ENCODE assay signal across 14 cellular contexts in genomic region chr3:134334901-134335280, GRCh38. TPM values are rescaled to one million over a fixed set of nuclear protein-coding genes. Genes with fewer than 3 reads are reported as not detected.
A peak's percentile ranks its signal among the peaks of the same experiment; 100 is the strongest.
DNase-seq lines count a peak whose midpoint lies in the region; ATAC-seq and TF ChIP-seq lines count a peak whose summit lies in the region.
"Had no signal": no experiment of that assay in that cellular context is flagged by ENCODE, and none has a peak within 500 bp of the region (broad histone marks: within the 10 kb centered on the region; RNA-seq: fewer than 3 reads in every experiment).

No MANE protein-coding gene starts in this region.

- intact Hi-C loops in colonic mucosa (cut with DNase I): no loop called here

- no peak for TF ChIP-seq EP300 in Ishikawa (IDR thresholded peaks at IDR 0.05; ENCODE audit: borderline replicate concordance)

- H3K4me2 ChIP-seq in GM23338: no peak overlapping the region

- H3K9me3 ChIP-seq in colonic mucosa (no peaks in the 10 kb centered on the region), subcutaneous abdominal adipose tissue (ENCODE audit: control insufficient read depth in 5 of 5, low read length in 5 of 5) (no peaks in the 10 kb centered on the region)

- peaks cover 52% of the 10 kb centered on the region for H3K4me1 Mint-ChIP-seq in mesothelial cell of epicardium
- H3K4me1 Mint-ChIP-seq in GM23338: peaks cover 43% of the 10 kb centered on the region
- H3K4me1 Mint-ChIP-seq: activated CD4-positive, alpha-beta T cell treated with anti-CD3 and anti-CD28 coated beads, Interleukin-2, amount 10 ng/mL, durations not matched to agents 7 days and 5 days had no signal

- no peaks in the 10 kb centered on the region for H3K79me2 ChIP-seq in GM23338 (replicated peaks; ENCODE audit: insufficient read depth)

- H3K36me3 ChIP-seq in colonic mucosa (no peaks in the 10 kb centered on the region), subcutaneous abdominal adipose tissue (ENCODE audit: control insufficient read depth in 5 of 5, insufficient read depth in 5 of 5, low read length in 5 of 5) (no peaks in the 10 kb centered on the region), GM23338 (ENCODE audit: insufficient read depth) (no peaks in the 10 kb centered on the region)

- H3K9me3 Mint-ChIP-seq in mesothelial cell of epicardium: no peaks in the 10 kb centered on the region
- H3K9me3 Mint-ChIP-seq in GM23338: no peaks in the 10 kb centered on the region
- H3K9me3 Mint-ChIP-seq: activated CD4-positive, alpha-beta T cell treated with anti-CD3 and anti-CD28 coated beads, Interleukin-2, amount 10 ng/mL, durations not matched to agents 7 days and 5 days; T-helper 2 cell treated with Interferon-gamma antibody and Interleukin-4, amounts not matched to agents 5 μg/mL and 100 μg/mL, for 36 hours had no signal

- TF ChIP-seq CTCF in colonic mucosa (IDR thresholded peaks at IDR 0.05): no peak
- no peak for TF ChIP-seq CTCF in mesothelial cell of epicardium (IDR thresholded peaks at IDR 0.05; ENCODE audit: unreplicated experiment)
- no peak for TF ChIP-seq CTCF in GM23338 (conservative IDR thresholded peaks at IDR 0.05; ENCODE audit: low read depth in 2 of 2)

- no peaks in the 10 kb centered on the region; the same call in 1 of the 2 replicates for H3F3A ChIP-seq in GM23338 (replicated peaks; ENCODE audit: low read depth)

- no peaks in the 10 kb centered on the region for H3K9me2 ChIP-seq in GM23338 (ENCODE audit: insufficient read depth)

- H3K4me1 ChIP-seq in colonic mucosa (no peaks in the 10 kb centered on the region), subcutaneous abdominal adipose tissue (ENCODE audit: control insufficient read depth in 5 of 5, insufficient read depth in 5 of 5, low read length in 5 of 5) (peaks cover 16 to 96% (median 89%) of the 10 kb centered on the region in 5 donors), GM23338 (ENCODE audit: insufficient read depth) (peaks cover 40% of the 10 kb centered on the region)

- no peak overlapping the region for H3K9ac ChIP-seq in colonic mucosa (ENCODE audit: low read depth in 2 of 2, low read length in 2 of 2)
- peak overlapping the region in 1 of 5 donors; percentile 19 for H3K9ac ChIP-seq in subcutaneous abdominal adipose tissue (ENCODE audit: low read length in 5 of 5)

- H3K4me3 Mint-ChIP-seq in mesothelial cell of epicardium: no peak overlapping the region
- H3K4me3 Mint-ChIP-seq in GM23338: no peak overlapping the region
- H3K4me3 Mint-ChIP-seq: activated CD4-positive, alpha-beta T cell treated with anti-CD3 and anti-CD28 coated beads, Interleukin-2, amount 10 ng/mL, durations not matched to agents 7 days and 5 days; brain; T-helper 2 cell treated with Interferon-gamma antibody and Interleukin-4, amounts not matched to agents 5 μg/mL and 100 μg/mL, for 36 hours had no signal

- peak overlapping the region; percentile 35 for H3K27ac ChIP-seq in colonic mucosa
- peak overlapping the region; percentile 98 for H3K27ac ChIP-seq in subcutaneous abdominal adipose tissue (ENCODE audit: low read depth, low read length)
- H3K27ac ChIP-seq in GM23338 (ENCODE audit: low read depth): no peak overlapping the region

- DNase-seq in colonic mucosa: no peak
- no peak for DNase-seq in mesothelial cell of epicardium (ENCODE audit: low spot score in 2 of 2, unreplicated experiment in 2 of 2)
- no peak for DNase-seq in GM23338 (ENCODE audit: low spot score)
- DNase-seq in SKM-1 treated with dmso at 0.1 percent for 144 hours (lab: John Stamatoyannopoulos, UW; ENCODE audit: unreplicated experiment): no peak
- no peak for DNase-seq in NCI-H446 treated with DMSO at 0.1 percent for 48 hours (lab: John Stamatoyannopoulos, UW)
- DNase-seq: activated CD4-positive, alpha-beta T cell treated with anti-CD3 and anti-CD28 coated beads, Interleukin-2, amount 10 ng/mL, durations not matched to agents 7 days and 5 days; MM.1S; NCI-H226; stimulated activated CD4-positive, alpha-beta T cell treated with anti-CD3 and anti-CD28 coated beads, Interleukin-2, amount 100 ng/mL, for 48 hours had no signal

- no peak for TF ChIP-seq RAD21 in Ishikawa (IDR thresholded peaks at IDR 0.05; ENCODE audit: low read depth)

- peak overlapping the region; percentile 99 for H3K27ac Mint-ChIP-seq in mesothelial cell of epicardium
- no peak overlapping the region; the same call in none of the 2 replicates for H3K27ac Mint-ChIP-seq in GM23338
- H3K27ac Mint-ChIP-seq: activated CD4-positive, alpha-beta T cell treated with anti-CD3 and anti-CD28 coated beads, Interleukin-2, amount 10 ng/mL, durations not matched to agents 7 days and 5 days; T-helper 2 cell treated with Interferon-gamma antibody and Interleukin-4, amounts not matched to agents 5 μg/mL and 100 μg/mL, for 36 hours had no signal

- H3K36me3 Mint-ChIP-seq in mesothelial cell of epicardium (no peaks in the 10 kb centered on the region), GM23338 (ENCODE audit: low read depth) (no peaks in the 10 kb centered on the region; the same call in 2 of the 3 replicates)
- H3K36me3 Mint-ChIP-seq: brain had no signal

- H2AFZ ChIP-seq in GM23338: no peak overlapping the region; the same call in 1 of the 2 replicates

- no peaks in the 10 kb centered on the region for H3K27me3 Mint-ChIP-seq in mesothelial cell of epicardium (ENCODE audit: low read depth)
- peaks cover 24% of the 10 kb centered on the region for H3K27me3 Mint-ChIP-seq in GM23338 (ENCODE audit: insufficient read depth, low read depth, poor library complexity)

- no peaks in the 10 kb centered on the region for H4K20me1 ChIP-seq in GM23338 (replicated peaks; ENCODE audit: insufficient read depth)

- H3K4me3 ChIP-seq in colonic mucosa: no peak overlapping the region
- H3K4me3 ChIP-seq in subcutaneous abdominal adipose tissue (ENCODE audit: low read depth in 1 of 5, low read length in 5 of 5): no peak overlapping the region
- H3K4me3 ChIP-seq in GM23338: no peak overlapping the region

- ATAC-seq in GM18498 (IDR thresholded peaks at IDR 0.05; ENCODE audit: unreplicated experiment) (no peak), GM23338 (no peak)

- H3K27me3 ChIP-seq in colonic mucosa: no peaks in the 10 kb centered on the region
- H3K27me3 ChIP-seq in subcutaneous abdominal adipose tissue (ENCODE audit: control insufficient read depth in 5 of 5, insufficient read depth in 4 of 5, low read length in 5 of 5): no peaks in the 10 kb centered on the region
- H3K27me3 ChIP-seq in GM23338 (ENCODE audit: insufficient read depth): no peaks in the 10 kb centered on the region

TF ChIP-seq in Ishikawa, 13 proteins besides CTCF, POLR2A, EP300 and RAD21 (continues in another document):
- TF ChIP-seq ZBTB7A (IDR thresholded peaks at IDR 0.05; ENCODE audit: low read depth) (no peak), EGR1 (IDR thresholded peaks at IDR 0.05) (no peak)
- TF ChIP-seq, protein P1, sequence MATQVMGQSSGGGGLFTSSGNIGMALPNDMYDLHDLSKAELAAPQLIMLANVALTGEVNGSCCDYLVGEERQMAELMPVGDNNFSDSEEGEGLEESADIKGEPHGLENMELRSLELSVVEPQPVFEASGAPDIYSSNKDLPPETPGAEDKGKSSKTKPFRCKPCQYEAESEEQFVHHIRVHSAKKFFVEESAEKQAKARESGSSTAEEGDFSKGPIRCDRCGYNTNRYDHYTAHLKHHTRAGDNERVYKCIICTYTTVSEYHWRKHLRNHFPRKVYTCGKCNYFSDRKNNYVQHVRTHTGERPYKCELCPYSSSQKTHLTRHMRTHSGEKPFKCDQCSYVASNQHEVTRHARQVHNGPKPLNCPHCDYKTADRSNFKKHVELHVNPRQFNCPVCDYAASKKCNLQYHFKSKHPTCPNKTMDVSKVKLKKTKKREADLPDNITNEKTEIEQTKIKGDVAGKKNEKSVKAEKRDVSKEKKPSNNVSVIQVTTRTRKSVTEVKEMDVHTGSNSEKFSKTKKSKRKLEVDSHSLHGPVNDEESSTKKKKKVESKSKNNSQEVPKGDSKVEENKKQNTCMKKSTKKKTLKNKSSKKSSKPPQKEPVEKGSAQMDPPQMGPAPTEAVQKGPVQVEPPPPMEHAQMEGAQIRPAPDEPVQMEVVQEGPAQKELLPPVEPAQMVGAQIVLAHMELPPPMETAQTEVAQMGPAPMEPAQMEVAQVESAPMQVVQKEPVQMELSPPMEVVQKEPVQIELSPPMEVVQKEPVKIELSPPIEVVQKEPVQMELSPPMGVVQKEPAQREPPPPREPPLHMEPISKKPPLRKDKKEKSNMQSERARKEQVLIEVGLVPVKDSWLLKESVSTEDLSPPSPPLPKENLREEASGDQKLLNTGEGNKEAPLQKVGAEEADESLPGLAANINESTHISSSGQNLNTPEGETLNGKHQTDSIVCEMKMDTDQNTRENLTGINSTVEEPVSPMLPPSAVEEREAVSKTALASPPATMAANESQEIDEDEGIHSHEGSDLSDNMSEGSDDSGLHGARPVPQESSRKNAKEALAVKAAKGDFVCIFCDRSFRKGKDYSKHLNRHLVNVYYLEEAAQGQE (IDR thresholded peaks at IDR 0.05; ENCODE audit: low read depth): no peak

RNA-seq across cellular contexts. Expression of gene AMOTL2, which starts 39.4 kb away (rescaled TPM):
- total RNA-seq in colonic mucosa (10 to 100 TPM; 17.8 to 19.9 TPM), mesothelial cell of epicardium (281 to 297 TPM (median 296 TPM) in 3 replicates)
- 96.2 and 102 TPM in 2 replicates for total RNA-seq in GM23338 (2014; rRNA removed; shearing (Covaris generic))
- polyA plus RNA-seq in GM23338 (2016; fragmentation: Nextera tagmentation; extraction: Ambion mirVana): 17.4 and 17.9 TPM in 2 replicates
- total RNA-seq: activated CD4-positive, alpha-beta T cell treated with anti-CD3 and anti-CD28 coated beads, Interleukin-2, amount 10 ng/mL, durations not matched to agents 7 days and 5 days had no signal
